12 cellular contexts compared by ENCODE assay signal in genomic region chr9:534886-535285, GRCh38. TPM values are rescaled to one million over a fixed set of nuclear protein-coding genes. Genes with fewer than 3 reads are reported as not detected.
A peak's percentile ranks its signal among the peaks of the same experiment; 100 is the strongest.
DNase-seq lines count a peak whose midpoint lies in the region; ATAC-seq and TF ChIP-seq lines count a peak whose summit lies in the region.
"Had no signal": no experiment of that assay in that cellular context is flagged by ENCODE, and none has a peak within 500 bp of the region (broad histone marks: within the 10 kb centered on the region; RNA-seq: fewer than 3 reads in every experiment).

No MANE protein-coding gene starts in this region.

- intact Hi-C loops in adrenal gland (cut with DNase I) (no loop called here), Right ventricle myocardium superior (cut with DNase I) (no loop called here)

- no peak overlapping the region for H3K4me3 ChIP-seq in adrenal gland
- H3K4me3 ChIP-seq: upper lobe of left lung had no signal

- peaks cover 4 to 5% of the 10 kb centered on the region in 2 donors for H3K4me1 ChIP-seq in adrenal gland (replicated peaks in 1 of 2)

- no peak overlapping the region for H3K27ac ChIP-seq in adrenal gland
- H3K27ac ChIP-seq: upper lobe of left lung had no signal

- no peaks in the 10 kb centered on the region for H3K9me3 ChIP-seq in adrenal gland (replicated peaks in 1 of 3)
- H3K9me3 ChIP-seq: upper lobe of left lung had no signal

- peak in 12 of 14 donors; percentile 5 to 81 (median 69) for DNase-seq in C1 segment of cervical spinal cord (lab: John Stamatoyannopoulos, UW)
- peak; percentile 34 to 66 (median 54) for DNase-seq in adrenal gland
- peak; percentile 51 for DNase-seq in Right ventricle myocardium superior
- no peak for DNase-seq in progenitor cell of endocrine pancreas (ENCODE audit: low spot score, unreplicated experiment)
- no peak for DNase-seq in activated T-cell treated with anti-CD3 and anti-CD28 coated beads, Interleukin-2, amount 50 U/mL, for 72 hours
- no peak for DNase-seq in cerebellar nuclear complex (lab: John Stamatoyannopoulos, UW)
- DNase-seq: activated naive CD8-positive, alpha-beta T cell treated with anti-CD3 and anti-CD28 coated beads, Interleukin-2, amount 50 U/mL, for 24 hours; KG1; NCI-H2171 treated with DMSO at 0.1 percent for 48 hours; upper lobe of left lung had no signal

- peaks cover 60% of the 10 kb centered on the region for H3K4me1 Mint-ChIP-seq in progenitor cell of endocrine pancreas (ENCODE audit: low read depth)
- H3K4me1 Mint-ChIP-seq in activated T-cell treated with anti-CD3 and anti-CD28 coated beads, Interleukin-2, amount 50 U/mL, for 72 hours (ENCODE audit: low read depth) = peaks cover 19% of the 10 kb centered on the region

- no peaks in the 10 kb centered on the region for H3K27me3 Mint-ChIP-seq in progenitor cell of endocrine pancreas
- H3K27me3 Mint-ChIP-seq in activated T-cell treated with anti-CD3 and anti-CD28 coated beads, Interleukin-2, amount 50 U/mL, for 72 hours (ENCODE audit: low read depth) = no peaks in the 10 kb centered on the region

- peaks cover 9% of the 10 kb centered on the region for H3K36me3 Mint-ChIP-seq in progenitor cell of endocrine pancreas (ENCODE audit: insufficient read depth)
- H3K36me3 Mint-ChIP-seq in activated T-cell treated with anti-CD3 and anti-CD28 coated beads, Interleukin-2, amount 50 U/mL, for 72 hours (ENCODE audit: insufficient read depth in 2 of 2) = no peaks in the 10 kb centered on the region

- peak overlapping the region; percentile 47 for H3K27ac Mint-ChIP-seq in progenitor cell of endocrine pancreas
- no peak overlapping the region for H3K27ac Mint-ChIP-seq in activated T-cell treated with anti-CD3 and anti-CD28 coated beads, Interleukin-2, amount 50 U/mL, for 72 hours
- H3K27ac Mint-ChIP-seq: activated naive CD8-positive, alpha-beta T cell treated with anti-CD3 and anti-CD28 coated beads, Interleukin-2, amount 50 U/mL, for 24 hours had no signal

- no peak overlapping the region for H3K4me3 Mint-ChIP-seq in progenitor cell of endocrine pancreas (ENCODE audit: low read depth)
- H3K4me3 Mint-ChIP-seq in activated T-cell treated with anti-CD3 and anti-CD28 coated beads, Interleukin-2, amount 50 U/mL, for 72 hours = no peak overlapping the region
- H3K4me3 Mint-ChIP-seq: activated naive CD8-positive, alpha-beta T cell treated with anti-CD3 and anti-CD28 coated beads, Interleukin-2, amount 50 U/mL, for 24 hours had no signal

- TF ChIP-seq CTCF in adrenal gland (IDR thresholded peaks at IDR 0.05) = no peak
- TF ChIP-seq CTCF in progenitor cell of endocrine pancreas (IDR thresholded peaks at IDR 0.05; ENCODE audit: unreplicated experiment) = no peak

- 27 to 48% (median 39%) methylated on average over 4 of the region's 4 CpGs for WGBS in adrenal gland, 4 donors

- H3K27me3 ChIP-seq in adrenal gland = no peaks in the 10 kb centered on the region
- H3K27me3 ChIP-seq: upper lobe of left lung had no signal

- ATAC-seq in Right ventricle myocardium superior (ENCODE audit: poor library complexity) (peak; percentile 62), GM19395 (IDR thresholded peaks at IDR 0.05; ENCODE audit: unreplicated experiment) (no peak), GM19455 (IDR thresholded peaks at IDR 0.05; ENCODE audit: unreplicated experiment) (no peak)
- no peak for ATAC-seq in activated T-cell treated with anti-CD3 and anti-CD28 coated beads, Interleukin-2, amount 50 U/mL, for 72 hours (replicated peaks in 1 of 2)
- ATAC-seq: activated naive CD8-positive, alpha-beta T cell treated with anti-CD3 and anti-CD28 coated beads, Interleukin-2, amount 50 U/mL, for 24 hours had no signal

- TF ChIP-seq POLR2A in adrenal gland (IDR thresholded peaks at IDR 0.05) = no peak

- no peaks in the 10 kb centered on the region for H3K36me3 ChIP-seq in adrenal gland (replicated peaks in 1 of 2)
- H3K36me3 ChIP-seq: upper lobe of left lung had no signal

- no peaks in the 10 kb centered on the region for H3K9me3 Mint-ChIP-seq in progenitor cell of endocrine pancreas (ENCODE audit: low read depth)
- no peaks in the 10 kb centered on the region for H3K9me3 Mint-ChIP-seq in activated T-cell treated with anti-CD3 and anti-CD28 coated beads, Interleukin-2, amount 50 U/mL, for 72 hours
- H3K9me3 Mint-ChIP-seq: activated naive CD8-positive, alpha-beta T cell treated with anti-CD3 and anti-CD28 coated beads, Interleukin-2, amount 50 U/mL, for 24 hours had no signal

RNA-seq across cellular contexts. Expression of gene KANK1, which starts 30.4 kb away (rescaled TPM):
- total RNA-seq in adrenal gland = 10 to 100 TPM; 12.2 to 28.3 (median 17.7) TPM
- 10 to 100 TPM; 18.6 to 24.1 (median 19.7) TPM for polyA plus RNA-seq in adrenal gland
- total RNA-seq in Right ventricle myocardium superior = 153 TPM
- 48.2 and 48.6 TPM in 2 replicates for total RNA-seq in progenitor cell of endocrine pancreas
- total RNA-seq in activated T-cell treated with anti-CD3 and anti-CD28 coated beads, Interleukin-2, amount 50 U/mL, for 72 hours = 1 to 10 TPM; 6.2 to 6.7 TPM

Comparison
In these comparisons a context has a peak if more than half of its experiments do, and no peak if none do; other contexts are left out.
1. DNase-seq: peak in C1 segment of cervical spinal cord (12 of 14), adrenal gland (7 of 7) and Right ventricle myocardium superior (single experiment); none in progenitor cell of endocrine pancreas (single experiment), activated T-cell treated with anti-CD3 and anti-CD28 coated beads, Interleukin-2, amount 50 U/mL, for 72 hours (0 of 2) and cerebellar nuclear complex (0 of 2).